ENCODE assay signal across 13 cellular contexts in the genomic region with DNA sequence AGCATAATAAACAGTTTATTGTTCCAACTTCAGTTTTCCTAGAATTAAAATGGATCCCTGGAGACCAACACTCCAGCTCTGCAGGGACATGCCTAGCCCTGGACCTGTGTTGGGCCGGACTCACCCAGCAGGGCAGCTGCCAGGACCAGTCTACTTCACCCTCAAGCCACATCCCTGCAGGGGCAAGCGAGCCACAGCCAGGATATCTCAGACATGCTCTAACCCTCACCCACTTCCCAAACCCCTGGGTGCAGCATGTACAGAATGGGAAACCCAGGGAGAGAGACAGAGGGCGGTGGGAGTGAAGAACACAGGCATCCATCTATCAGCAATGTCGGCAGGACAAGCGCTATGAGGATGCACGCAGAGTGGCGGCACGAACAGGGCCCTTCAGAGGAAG.
"Had no signal": no experiment of that assay in that cellular context is flagged by ENCODE, and none has a peak within 500 bp of the region (broad histone marks: within the 10 kb centered on the region; RNA-seq: fewer than 3 reads in every experiment).

No MANE protein-coding gene starts in this region.

- H3K9me3 ChIP-seq: prostate gland, tibial artery, uterus had no signal

- H3K9me3 Mint-ChIP-seq: activated CD4-positive, alpha-beta T cell treated with anti-CD3 and anti-CD28 coated beads, Interleukin-2, amount 10 ng/mL, durations not matched to agents 7 days and 5 days; activated naive CD4-positive, alpha-beta T cell treated with anti-CD3 and anti-CD28 coated beads, Interleukin-2, amount 10 ng/mL, durations not matched to agents 7 days and 5 days had no signal

- H3K27me3 ChIP-seq: esophagus muscularis mucosa, tibial artery, uterus had no signal

- H3K4me3 Mint-ChIP-seq: activated CD4-positive, alpha-beta T cell treated with anti-CD3 and anti-CD28 coated beads, Interleukin-2, amount 10 ng/mL, durations not matched to agents 7 days and 5 days; activated naive CD4-positive, alpha-beta T cell treated with anti-CD3 and anti-CD28 coated beads, Interleukin-2, amount 10 ng/mL, durations not matched to agents 7 days and 5 days had no signal

- H3K27me3 Mint-ChIP-seq: activated CD4-positive, alpha-beta T cell treated with anti-CD3 and anti-CD28 coated beads, Interleukin-2, amount 10 ng/mL, durations not matched to agents 7 days and 5 days; activated naive CD4-positive, alpha-beta T cell treated with anti-CD3 and anti-CD28 coated beads, Interleukin-2, amount 10 ng/mL, durations not matched to agents 7 days and 5 days; naive thymus-derived CD4-positive, alpha-beta T cell had no signal

- DNase-seq: activated CD4-positive, alpha-beta T cell treated with anti-CD3 and anti-CD28 coated beads, Interleukin-2, amount 10 ng/mL, durations not matched to agents 7 days and 5 days; activated naive CD4-positive, alpha-beta T cell treated with anti-CD3 and anti-CD28 coated beads, Interleukin-2, amount 10 ng/mL, durations not matched to agents 7 days and 5 days; aorta; glutamatergic neuron; mammary epithelial cell; naive thymus-derived CD4-positive, alpha-beta T cell; stimulated activated CD4-positive, alpha-beta T cell treated with anti-CD3 and anti-CD28 coated beads, Interleukin-12 subunit alpha, Interleukin-12 subunit beta, amount 100 ng/mL, for 4 hours; stimulated activated CD4-positive, alpha-beta T cell treated with anti-CD3 and anti-CD28 coated beads, Interleukin-4, amount 100 ng/mL, for 1 hour; tibial artery; uterus had no signal

- H3K27ac ChIP-seq: esophagus muscularis mucosa, prostate gland, tibial artery, uterus had no signal

- ATAC-seq: naive thymus-derived CD4-positive, alpha-beta T cell; sciatic nerve had no signal

- H3K36me3 ChIP-seq: prostate gland, tibial artery, uterus had no signal

- H3K4me1 ChIP-seq: prostate gland, tibial artery, uterus had no signal

- H3K4me3 ChIP-seq: esophagus muscularis mucosa, prostate gland, tibial artery, uterus had no signal
